18 cellular contexts compared by ENCODE assay signal in genomic region chr18:49029628-49030027, GRCh38.
"Had no signal": no experiment of that assay in that cellular context is flagged by ENCODE, and none has a peak within 500 bp of the region (broad histone marks: within the 10 kb centered on the region; RNA-seq: fewer than 3 reads in every experiment).

No MANE protein-coding gene starts in this region.

- DNase-seq: activated CD4-positive, alpha-beta T cell treated with anti-CD3 and anti-CD28 coated beads for 48 hours; activated CD4-positive, alpha-beta T cell treated with anti-CD3 and anti-CD28 coated beads, Interleukin-2, amount 50 U/mL, for 48 hours; activated CD8-positive, alpha-beta memory T cell treated with anti-CD3 and anti-CD28 coated beads, Interleukin-2, amount 50 U/mL, for 4 hours; activated naive CD4-positive, alpha-beta T cell treated with Interleukin-2 at 50 U/mL for 16 hours; activated T-cell treated with anti-CD3 and anti-CD28 coated beads, Interleukin-2, amount 50 U/mL, for 1 hour; amygdala; NCI-H1092; NCI-H1417; NCI-H1694 treated with DMSO at 0.1 percent for 48 hours; NCI-H2029 treated with DMSO at 0.1 percent for 48 hours; NCI-H510A treated with DMSO at 0.1 percent for 48 hours; NCI-H69; SHP77 had no signal

- H3K36me3 Mint-ChIP-seq: activated naive CD8-positive, alpha-beta T cell; brain had no signal

- H3K4me2 ChIP-seq: KMS-11 had no signal

- H3K9ac ChIP-seq: KMS-11 had no signal

- H3K9me3 ChIP-seq: SJSA1 had no signal

- H3K27me3 ChIP-seq: SJSA1 had no signal

- H3K4me3 ChIP-seq: SJSA1 had no signal

- H3K4me1 ChIP-seq: SJSA1 had no signal

- H3K9me3 Mint-ChIP-seq: T-helper 1 cell treated with Interleukin-12 subunit alpha and Interleukin-12 subunit beta and Interleukin-4 antibody, amounts not matched to agents 30 μg/mL and 1 μg/mL, for 36 hours had no signal

- H3K36me3 ChIP-seq: SJSA1 had no signal

- H3K4me1 Mint-ChIP-seq: brain had no signal

- H3K27ac ChIP-seq: KMS-11, SJSA1 had no signal

- H3K4me3 Mint-ChIP-seq: activated naive CD8-positive, alpha-beta T cell; brain; T-helper 1 cell treated with Interleukin-12 subunit alpha and Interleukin-12 subunit beta and Interleukin-4 antibody, amounts not matched to agents 30 μg/mL and 1 μg/mL, for 36 hours had no signal

- H3K27ac Mint-ChIP-seq: activated naive CD8-positive, alpha-beta T cell; brain; T-helper 1 cell treated with Interleukin-12 subunit alpha and Interleukin-12 subunit beta and Interleukin-4 antibody, amounts not matched to agents 30 μg/mL and 1 μg/mL, for 36 hours had no signal
